ENCODE assay signal across 1 cellular context in the genomic region with DNA sequence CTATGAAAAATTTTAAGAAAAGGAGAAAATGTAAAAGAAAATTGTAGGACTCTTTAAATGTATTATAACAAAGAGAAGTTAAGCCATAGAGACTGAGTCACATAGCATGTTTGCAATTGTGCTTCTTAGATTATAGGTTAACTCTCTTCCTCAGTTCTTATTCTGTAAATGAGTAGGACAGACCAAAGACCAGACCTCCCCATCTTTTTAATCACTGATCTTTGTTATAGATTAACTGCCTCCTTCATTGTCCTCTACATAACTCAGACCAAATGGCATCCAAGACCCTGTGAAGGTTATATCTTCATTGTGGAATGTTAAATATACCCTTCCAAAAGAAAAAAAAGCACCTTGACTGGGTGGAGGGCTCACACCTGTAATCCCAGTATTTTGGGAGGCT.
TF ChIP-seq lines count a peak whose summit lies in the region.

No MANE protein-coding gene starts in this region.

TF ChIP-seq in GM12878, 131 proteins besides CTCF, POLR2A, EP300 and RAD21 (continued from another document):
- TF ChIP-seq, protein P1, sequence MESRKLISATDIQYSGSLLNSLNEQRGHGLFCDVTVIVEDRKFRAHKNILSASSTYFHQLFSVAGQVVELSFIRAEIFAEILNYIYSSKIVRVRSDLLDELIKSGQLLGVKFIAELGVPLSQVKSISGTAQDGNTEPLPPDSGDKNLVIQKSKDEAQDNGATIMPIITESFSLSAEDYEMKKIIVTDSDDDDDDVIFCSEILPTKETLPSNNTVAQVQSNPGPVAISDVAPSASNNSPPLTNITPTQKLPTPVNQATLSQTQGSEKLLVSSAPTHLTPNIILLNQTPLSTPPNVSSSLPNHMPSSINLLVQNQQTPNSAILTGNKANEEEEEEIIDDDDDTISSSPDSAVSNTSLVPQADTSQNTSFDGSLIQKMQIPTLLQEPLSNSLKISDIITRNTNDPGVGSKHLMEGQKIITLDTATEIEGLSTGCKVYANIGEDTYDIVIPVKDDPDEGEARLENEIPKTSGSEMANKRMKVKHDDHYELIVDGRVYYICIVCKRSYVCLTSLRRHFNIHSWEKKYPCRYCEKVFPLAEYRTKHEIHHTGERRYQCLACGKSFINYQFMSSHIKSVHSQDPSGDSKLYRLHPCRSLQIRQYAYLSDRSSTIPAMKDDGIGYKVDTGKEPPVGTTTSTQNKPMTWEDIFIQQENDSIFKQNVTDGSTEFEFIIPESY (IDR thresholded peaks at IDR 0.05) = no peak
- no peak for TF ChIP-seq ESRRA (IDR thresholded peaks at IDR 0.05; ENCODE audit: low read length)
- TF ChIP-seq CBFB (IDR thresholded peaks at IDR 0.05; ENCODE audit: low read depth) = no peak
- no peak for TF ChIP-seq SIN3A (IDR thresholded peaks at IDR 0.05; ENCODE audit: low read depth, low read length)
- TF ChIP-seq, protein P2, sequence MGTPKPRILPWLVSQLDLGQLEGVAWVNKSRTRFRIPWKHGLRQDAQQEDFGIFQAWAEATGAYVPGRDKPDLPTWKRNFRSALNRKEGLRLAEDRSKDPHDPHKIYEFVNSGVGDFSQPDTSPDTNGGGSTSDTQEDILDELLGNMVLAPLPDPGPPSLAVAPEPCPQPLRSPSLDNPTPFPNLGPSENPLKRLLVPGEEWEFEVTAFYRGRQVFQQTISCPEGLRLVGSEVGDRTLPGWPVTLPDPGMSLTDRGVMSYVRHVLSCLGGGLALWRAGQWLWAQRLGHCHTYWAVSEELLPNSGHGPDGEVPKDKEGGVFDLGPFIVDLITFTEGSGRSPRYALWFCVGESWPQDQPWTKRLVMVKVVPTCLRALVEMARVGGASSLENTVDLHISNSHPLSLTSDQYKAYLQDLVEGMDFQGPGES (IDR thresholded peaks at IDR 0.05) = no peak
- TF ChIP-seq NR2C2 (IDR thresholded peaks at IDR 0.05; ENCODE audit: borderline replicate concordance, control insufficient read depth, insufficient read length, low read depth) = no peak
- TF ChIP-seq, protein P3, sequence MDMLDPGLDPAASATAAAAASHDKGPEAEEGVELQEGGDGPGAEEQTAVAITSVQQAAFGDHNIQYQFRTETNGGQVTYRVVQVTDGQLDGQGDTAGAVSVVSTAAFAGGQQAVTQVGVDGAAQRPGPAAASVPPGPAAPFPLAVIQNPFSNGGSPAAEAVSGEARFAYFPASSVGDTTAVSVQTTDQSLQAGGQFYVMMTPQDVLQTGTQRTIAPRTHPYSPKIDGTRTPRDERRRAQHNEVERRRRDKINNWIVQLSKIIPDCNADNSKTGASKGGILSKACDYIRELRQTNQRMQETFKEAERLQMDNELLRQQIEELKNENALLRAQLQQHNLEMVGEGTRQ (IDR thresholded peaks at IDR 0.05; ENCODE audit: borderline replicate concordance, low read depth, low read length) = no peak
- TF ChIP-seq CBX5 (IDR thresholded peaks at IDR 0.05; ENCODE audit: low read depth) = no peak
- no peak for TF ChIP-seq CREM (IDR thresholded peaks at IDR 0.05; ENCODE audit: low read depth)
- no peak for TF ChIP-seq GATAD2B (conservative IDR thresholded peaks at IDR 0.05; ENCODE audit: low read depth)
- TF ChIP-seq ZSCAN29 (IDR thresholded peaks at IDR 0.05) = no peak
